In the genomic region with DNA sequence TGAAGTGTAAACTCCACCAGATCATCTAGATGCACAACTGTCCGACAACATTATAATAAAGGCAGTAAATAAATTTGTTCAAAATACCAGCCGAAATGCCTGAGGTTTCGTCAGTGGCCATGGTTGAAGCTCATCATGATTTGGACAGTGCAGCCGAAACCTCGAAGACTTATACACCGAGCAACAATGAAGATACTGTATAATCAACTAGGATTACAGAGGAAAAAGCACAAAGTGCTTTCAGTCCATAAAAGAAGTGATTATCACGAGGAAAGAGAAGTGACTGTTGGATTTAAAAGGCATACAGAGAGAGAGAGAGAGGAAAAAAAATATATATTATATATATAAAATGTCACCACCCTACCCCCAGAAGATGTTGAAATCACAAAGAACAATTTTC, we compare ENCODE assay signal across 19 cellular contexts. TPM values are rescaled to one million over a fixed set of nuclear protein-coding genes. Genes with fewer than 3 reads are reported as not detected.
DNase-seq lines count a peak whose midpoint lies in the region; FAIRE-seq and TF ChIP-seq lines count a peak whose summit lies in the region.
"Had no signal": no experiment of that assay in that cellular context is flagged by ENCODE, and none has a peak within 500 bp of the region (broad histone marks: within the 10 kb centered on the region; RNA-seq: fewer than 3 reads in every experiment).

No MANE protein-coding gene starts in this region.

- H3K79me2 ChIP-seq in astrocyte (ENCODE audit: insufficient read depth, low read length): no peaks in the 10 kb centered on the region

- H3K9me3 Mint-ChIP-seq in astrocyte (ENCODE audit: unreplicated experiment) (no peaks in the 10 kb centered on the region), neural crest cell (peaks cover 4% of the 10 kb centered on the region)
- H3K9me3 Mint-ChIP-seq in T-helper 2 cell treated with Interferon-gamma antibody and Interleukin-4, amounts not matched to agents 5 μg/mL and 100 μg/mL, for 36 hours: peaks cover 14% of the 10 kb centered on the region
- H3K9me3 Mint-ChIP-seq: HFFc6 had no signal

- no peaks in the 10 kb centered on the region for H3K36me3 Mint-ChIP-seq in astrocyte (ENCODE audit: low read depth, unreplicated experiment)
- peaks cover 5% of the 10 kb centered on the region for H3K36me3 Mint-ChIP-seq in neural crest cell (ENCODE audit: low read depth)
- no peaks in the 10 kb centered on the region for H3K36me3 Mint-ChIP-seq in T-helper 2 cell treated with Interferon-gamma antibody and Interleukin-4, amounts not matched to agents 5 μg/mL and 100 μg/mL, for 36 hours (ENCODE audit: low read depth)
- H3K36me3 Mint-ChIP-seq: CD14-positive monocyte had no signal

- no peaks in the 10 kb centered on the region for H4K20me1 ChIP-seq in astrocyte (ENCODE audit: insufficient read depth, low read length)
- H4K20me1 ChIP-seq: BLaER1 had no signal

- H3K27me3 ChIP-seq in HUES6 (ENCODE audit: control insufficient read depth, insufficient read depth, low read length) (no peaks in the 10 kb centered on the region), astrocyte (ENCODE audit: insufficient read depth, low read length) (no peaks in the 10 kb centered on the region)
- H3K27me3 ChIP-seq: BLaER1 had no signal

- H3K4me3 Mint-ChIP-seq in astrocyte (ENCODE audit: unreplicated experiment) (peak overlapping the region; percentile 61), neural crest cell (peak overlapping the region; percentile 60)
- H3K4me3 Mint-ChIP-seq in T-helper 2 cell treated with Interferon-gamma antibody and Interleukin-4, amounts not matched to agents 5 μg/mL and 100 μg/mL, for 36 hours: no peak overlapping the region
- H3K4me3 Mint-ChIP-seq: CD14-positive monocyte; CD4-positive, alpha-beta memory T cell; HFFc6; IgD-negative memory B cell had no signal

- H3K4me2 ChIP-seq in astrocyte (ENCODE audit: low read length): no peak overlapping the region
- H3K4me2 ChIP-seq: BLaER1 had no signal

- TF ChIP-seq CTCF in astrocyte (IDR thresholded peaks at IDR 0.05; ENCODE audit: insufficient read depth, low read depth, low read length) (no peak), neural crest cell (conservative IDR thresholded peaks at IDR 0.05) (no peak)

- no peaks in the 10 kb centered on the region for H3K36me3 ChIP-seq in HUES6 (ENCODE audit: control insufficient read depth, insufficient read depth, low read length)
- H3K36me3 ChIP-seq in astrocyte (ENCODE audit: insufficient read depth, low read length): no peaks in the 10 kb centered on the region
- H3K36me3 ChIP-seq: BLaER1 had no signal

- DNase-seq in COLO829 (ENCODE audit: low spot score) (peak; percentile 64), astrocyte (ENCODE audit: low read depth) (no peak), neural crest cell (ENCODE audit: low read depth, low spot score) (no peak), SHP77 treated with DMSO at 0.1 percent for 48 hours (lab: John Stamatoyannopoulos, UW) (no peak)
- DNase-seq in T-helper 2 cell treated with Interferon-gamma antibody and Interleukin-4, amounts not matched to agents 5 μg/mL and 100 μg/mL, for 36 hours (ENCODE audit: low spot score): no peak
- DNase-seq in activated effector memory CD4-positive, alpha-beta T cell treated with anti-CD3 and anti-CD28 coated beads, Interleukin-2, amount 50 U/mL, for 16 hours: no peak
- DNase-seq: 8988T; Calu3; CD4-positive, alpha-beta memory T cell; DMS79 treated with DMSO at 0.1 percent for 48 hours; GF-D8; HFFc6 had no signal

- H3K27ac ChIP-seq in HUES6 (ENCODE audit: low read depth, low read length): peak overlapping the region; percentile 69; the same call in 1 of the 2 replicates
- no peak overlapping the region for H3K27ac ChIP-seq in astrocyte (ENCODE audit: low read depth, low read length)
- H3K27ac ChIP-seq: BLaER1 had no signal

- H3K4me1 Mint-ChIP-seq in astrocyte (ENCODE audit: low read depth, unreplicated experiment) (peaks cover 3% of the 10 kb centered on the region), neural crest cell (peaks cover 18% of the 10 kb centered on the region)
- no peaks in the 10 kb centered on the region for H3K4me1 Mint-ChIP-seq in T-helper 2 cell treated with Interferon-gamma antibody and Interleukin-4, amounts not matched to agents 5 μg/mL and 100 μg/mL, for 36 hours (ENCODE audit: low read depth)
- H3K4me1 Mint-ChIP-seq: CD14-positive monocyte; CD4-positive, alpha-beta memory T cell; IgD-negative memory B cell had no signal

- H3K27ac Mint-ChIP-seq in astrocyte (ENCODE audit: unreplicated experiment) (peak overlapping the region; percentile 14), neural crest cell (ENCODE audit: unreplicated experiment) (no peak overlapping the region)
- no peak overlapping the region for H3K27ac Mint-ChIP-seq in T-helper 2 cell treated with Interferon-gamma antibody and Interleukin-4, amounts not matched to agents 5 μg/mL and 100 μg/mL, for 36 hours
- H3K27ac Mint-ChIP-seq: CD14-positive monocyte; CD4-positive, alpha-beta memory T cell; HFFc6; IgD-negative memory B cell had no signal

- H3K4me1 ChIP-seq in HUES6 (ENCODE audit: control insufficient read depth, insufficient read depth, low read length) (peaks cover 40% of the 10 kb centered on the region), astrocyte (ENCODE audit: insufficient read depth, low read length) (no peaks in the 10 kb centered on the region)
- H3K4me1 ChIP-seq: BLaER1 had no signal

- H3K4me3 ChIP-seq in HUES6 (ENCODE audit: low read depth, low read length): no peak overlapping the region
- H3K4me3 ChIP-seq in astrocyte (ENCODE audit: insufficient read depth, low read depth, low read length): no peak overlapping the region
- H3K4me3 ChIP-seq: BLaER1 had no signal

- H3K27me3 Mint-ChIP-seq in astrocyte (ENCODE audit: low read depth, unreplicated experiment) (no peaks in the 10 kb centered on the region), neural crest cell (ENCODE audit: low read depth) (no peaks in the 10 kb centered on the region)
- peaks cover 3% of the 10 kb centered on the region for H3K27me3 Mint-ChIP-seq in T-helper 2 cell treated with Interferon-gamma antibody and Interleukin-4, amounts not matched to agents 5 μg/mL and 100 μg/mL, for 36 hours (ENCODE audit: low read depth)
- H3K27me3 Mint-ChIP-seq: CD4-positive, alpha-beta memory T cell; IgD-negative memory B cell had no signal

- FAIRE-seq in astrocyte (lab: Jason Lieb, UNC): no peak
- FAIRE-seq: H54, HepG2, HTR-8/SVneo had no signal

- H2AFZ ChIP-seq in astrocyte (ENCODE audit: low read depth, low read length): no peak overlapping the region

- H3K9ac ChIP-seq in HUES6 (ENCODE audit: low read length) (no peak overlapping the region), astrocyte (ENCODE audit: low read length) (no peak overlapping the region)
- H3K9ac ChIP-seq: BLaER1 had no signal

- H3K9me3 ChIP-seq in HUES6 (ENCODE audit: control insufficient read depth, insufficient read depth, low read depth, low read length) (peaks cover 10% of the 10 kb centered on the region; the same call in 1 of the 2 replicates), astrocyte (ENCODE audit: insufficient read depth, low read depth, low read length) (peaks cover 2% of the 10 kb centered on the region)
- H3K9me3 ChIP-seq: BLaER1 had no signal

RNA-seq across cellular contexts. Expression of a gene that starts 52.0 kb away (rescaled TPM):
- total RNA-seq in astrocyte (16.4 and 19.9 TPM in 2 replicates), neural crest cell (3.1 and 3.4 TPM in 2 replicates)
